Comparison of ENCODE assay signal across 17 cellular contexts in the genomic region with DNA sequence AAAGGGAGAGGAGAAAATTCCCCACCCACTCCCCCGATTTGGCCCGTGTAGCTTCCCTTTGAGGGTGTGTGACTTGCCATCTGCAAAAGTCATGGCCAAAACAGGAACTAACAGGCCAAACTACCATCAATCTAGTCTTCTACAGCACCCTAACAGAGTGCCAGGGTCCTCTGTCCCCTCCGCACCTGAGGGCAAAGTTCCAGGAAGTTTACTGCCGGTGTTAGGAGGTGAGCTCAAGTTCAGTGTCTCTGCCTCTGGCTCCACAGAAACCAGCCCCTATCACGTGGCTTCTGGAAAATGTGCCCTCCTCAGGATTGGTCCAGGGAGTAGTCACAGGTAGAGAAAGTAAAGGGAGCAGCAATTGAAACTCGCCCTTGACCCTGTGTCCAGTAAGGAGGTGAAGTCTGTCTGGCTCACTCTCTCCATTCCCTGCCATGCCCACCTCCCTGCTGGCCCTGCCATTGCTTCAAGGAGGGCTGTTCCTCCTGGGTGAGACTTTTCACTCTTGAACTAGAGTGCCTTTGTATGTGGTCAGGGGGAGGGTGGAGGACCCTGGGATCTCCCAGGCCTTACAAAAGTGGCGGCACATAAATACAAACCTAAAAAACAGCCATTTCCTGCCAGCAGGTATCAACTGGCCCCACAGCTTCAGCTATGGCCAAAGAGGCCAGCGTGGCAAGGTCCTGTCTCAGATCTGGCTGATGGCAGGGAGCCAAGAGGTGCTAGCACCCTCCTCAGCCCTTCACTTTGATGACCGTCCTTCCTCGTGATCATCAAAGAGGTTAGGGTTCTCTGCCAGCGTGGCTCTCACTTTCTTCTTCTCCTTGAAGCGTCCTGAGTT. TPM values are rescaled to one million over a fixed set of nuclear protein-coding genes. Genes with fewer than 3 reads are reported as not detected.
DNase-seq lines count a peak whose midpoint lies in the region; ATAC-seq and TF ChIP-seq lines count a peak whose summit lies in the region.
"Had no signal": no experiment of that assay in that cellular context is flagged by ENCODE, and none has a peak within 500 bp of the region (broad histone marks: within the 10 kb centered on the region; RNA-seq: fewer than 3 reads in every experiment).

No MANE protein-coding gene starts in this region.

- H3K9me3 Mint-ChIP-seq in stimulated activated effector memory CD8-positive, alpha-beta T cell treated with anti-CD3 and anti-CD28 coated beads, Interleukin-12 subunit alpha, Interleukin-12 subunit beta, amount 100 ng/mL, for 72 hours: no peaks in the 10 kb centered on the region
- H3K9me3 Mint-ChIP-seq: activated naive CD4-positive, alpha-beta T cell treated with anti-CD3 and anti-CD28 coated beads, Interleukin-2, amount 50 U/mL, for 72 hours; memory B cell had no signal

- intact Hi-C loops in left colon (cut with DNase I, micrococcal nuclease): no loop called here

- no peak overlapping the region for H3K4me3 ChIP-seq in OCI-LY3 (ENCODE audit: low read length)
- H3K4me3 ChIP-seq: cardiac muscle cell, sigmoid colon had no signal

- H3K36me3 ChIP-seq in OCI-LY3 (replicated peaks; ENCODE audit: low read depth, low read length): peaks cover 22% of the 10 kb centered on the region
- H3K36me3 ChIP-seq: cardiac muscle cell had no signal

- peak overlapping the region; percentile 14 for H3K27ac Mint-ChIP-seq in stimulated activated effector memory CD8-positive, alpha-beta T cell treated with anti-CD3 and anti-CD28 coated beads, Interleukin-12 subunit alpha, Interleukin-12 subunit beta, amount 100 ng/mL, for 72 hours
- H3K27ac Mint-ChIP-seq: activated CD4-positive, alpha-beta T cell treated with anti-CD3 and anti-CD28 coated beads for 36 hours; memory B cell had no signal

- DNase-seq in left colon (peak; percentile 72 to 90), DMS153 treated with DMSO at 0.1 percent for 48 hours (lab: John Stamatoyannopoulos, UW; ENCODE audit: unreplicated experiment) (no peak), NOMO-1 treated with DMSO at 0.1 percent for 48 hours (lab: John Stamatoyannopoulos, UW; ENCODE audit: unreplicated experiment) (no peak)
- DNase-seq in stimulated activated effector memory CD8-positive, alpha-beta T cell treated with anti-CD3 and anti-CD28 coated beads, Interleukin-12 subunit alpha, Interleukin-12 subunit beta, amount 100 ng/mL, for 72 hours (ENCODE audit: low spot score in 2 of 2): no peak
- no peak for DNase-seq in stimulated activated naive CD4-positive, alpha-beta T cell (lab: John Stamatoyannopoulos, UW)
- DNase-seq: activated CD4-positive, alpha-beta T cell treated with anti-CD3 and anti-CD28 coated beads for 36 hours; NCI-H146; NCI-H226; SHP77 treated with DMSO at 0.1 percent for 48 hours; sigmoid colon; stimulated activated CD4-positive, alpha-beta T cell treated with anti-CD3 and anti-CD28 coated beads, Interleukin-2, amount 100 ng/mL, for 48 hours; stimulated activated CD8-positive, alpha-beta memory T cell treated with anti-CD3 and anti-CD28 coated beads, Interleukin-4, amount 100 ng/mL, for 48 hours had no signal

- H3K9ac ChIP-seq in OCI-LY3 (ENCODE audit: low read length): no peak overlapping the region

- H3K9me3 ChIP-seq in OCI-LY3 (ENCODE audit: insufficient read depth, low read length): no peaks in the 10 kb centered on the region
- H3K9me3 ChIP-seq: sigmoid colon had no signal

- no peaks in the 10 kb centered on the region for H4K20me1 ChIP-seq in OCI-LY3 (ENCODE audit: insufficient read depth, low read length)

- H2AFZ ChIP-seq in OCI-LY3 (ENCODE audit: low read depth, low read length): no peak overlapping the region

- H3K4me2 ChIP-seq in OCI-LY3 (ENCODE audit: low read length): 0 out of 2 replicates have a peak overlapping the region, but pooled peaks have one; percentile 3

- H3K4me1 Mint-ChIP-seq in stimulated activated effector memory CD8-positive, alpha-beta T cell treated with anti-CD3 and anti-CD28 coated beads, Interleukin-12 subunit alpha, Interleukin-12 subunit beta, amount 100 ng/mL, for 72 hours: peaks cover 15% of the 10 kb centered on the region

- H3K27ac ChIP-seq in OCI-LY3 (ENCODE audit: low read length): no peak overlapping the region
- H3K27ac ChIP-seq: cardiac muscle cell, sigmoid colon had no signal

- no peaks in the 10 kb centered on the region for H3K79me2 ChIP-seq in OCI-LY3 (ENCODE audit: low read length)

- no peak overlapping the region for H3K4me3 Mint-ChIP-seq in stimulated activated effector memory CD8-positive, alpha-beta T cell treated with anti-CD3 and anti-CD28 coated beads, Interleukin-12 subunit alpha, Interleukin-12 subunit beta, amount 100 ng/mL, for 72 hours
- H3K4me3 Mint-ChIP-seq: activated CD4-positive, alpha-beta T cell treated with anti-CD3 and anti-CD28 coated beads for 36 hours; memory B cell had no signal

- TF ChIP-seq CTCF in OCI-LY3 (IDR thresholded peaks at IDR 0.05; ENCODE audit: low read depth, low read length): no peak

- H3K36me3 Mint-ChIP-seq in stimulated activated effector memory CD8-positive, alpha-beta T cell treated with anti-CD3 and anti-CD28 coated beads, Interleukin-12 subunit alpha, Interleukin-12 subunit beta, amount 100 ng/mL, for 72 hours: peaks cover 21% of the 10 kb centered on the region

- H3K4me1 ChIP-seq in OCI-LY3 (ENCODE audit: low read length): peaks cover 28% of the 10 kb centered on the region

- no peaks in the 10 kb centered on the region for H3K27me3 ChIP-seq in OCI-LY3 (ENCODE audit: low read depth, low read length)
- H3K27me3 ChIP-seq: cardiac muscle cell, sigmoid colon had no signal

- ATAC-seq in left colon: peak; percentile 46
- no peak for ATAC-seq in stimulated activated effector memory CD8-positive, alpha-beta T cell treated with anti-CD3 and anti-CD28 coated beads, Interleukin-12 subunit alpha, Interleukin-12 subunit beta, amount 100 ng/mL, for 72 hours
- ATAC-seq: activated CD4-positive, alpha-beta T cell treated with anti-CD3 and anti-CD28 coated beads for 36 hours; activated naive CD4-positive, alpha-beta T cell treated with anti-CD3 and anti-CD28 coated beads, Interleukin-2, amount 50 U/mL, for 72 hours had no signal

RNA-seq across cellular contexts. Expression of gene PRR15L, which starts 5.3 kb away (rescaled TPM):
- total RNA-seq in left colon: 100 to 1,000 TPM; 237 to 279 TPM
- total RNA-seq: activated CD4-positive, alpha-beta T cell treated with anti-CD3 and anti-CD28 coated beads for 36 hours; activated naive CD4-positive, alpha-beta T cell treated with anti-CD3 and anti-CD28 coated beads, Interleukin-2, amount 50 U/mL, for 72 hours; cardiac muscle cell; fibroblast of villous mesenchyme had no signal

RNA-seq across cellular contexts. Expression of gene PNPO, which starts 11.0 kb away (rescaled TPM):
- 10 to 100 TPM; 24.9 to 26.0 TPM for total RNA-seq in left colon

RNA-seq across cellular contexts. Expression of gene CDK5RAP3, which starts 18.5 kb away (rescaled TPM):
- total RNA-seq in left colon: 100 to 1,000 TPM; 136 to 187 TPM

RNA-seq across cellular contexts. Expression of gene SP2, which starts 56.4 kb away (rescaled TPM):
- 10 to 100 TPM; 21.7 to 22.3 TPM for total RNA-seq in left colon

Comparison
In these comparisons a context has a peak if more than half of its experiments do, and no peak if none do; other contexts are left out.
1. DNase-seq: peak in left colon (2 of 2); none in stimulated activated effector memory CD8-positive, alpha-beta T cell treated with anti-CD3 and anti-CD28 coated beads, Interleukin-12 subunit alpha, Interleukin-12 subunit beta, amount 100 ng/mL, for 72 hours (0 of 2), DMS153 treated with DMSO at 0.1 percent for 48 hours (single experiment), NOMO-1 treated with DMSO at 0.1 percent for 48 hours (single experiment) and stimulated activated naive CD4-positive, alpha-beta T cell (0 of 6).